Comparison of ENCODE assay signal across 17 cellular contexts in the genomic region with DNA sequence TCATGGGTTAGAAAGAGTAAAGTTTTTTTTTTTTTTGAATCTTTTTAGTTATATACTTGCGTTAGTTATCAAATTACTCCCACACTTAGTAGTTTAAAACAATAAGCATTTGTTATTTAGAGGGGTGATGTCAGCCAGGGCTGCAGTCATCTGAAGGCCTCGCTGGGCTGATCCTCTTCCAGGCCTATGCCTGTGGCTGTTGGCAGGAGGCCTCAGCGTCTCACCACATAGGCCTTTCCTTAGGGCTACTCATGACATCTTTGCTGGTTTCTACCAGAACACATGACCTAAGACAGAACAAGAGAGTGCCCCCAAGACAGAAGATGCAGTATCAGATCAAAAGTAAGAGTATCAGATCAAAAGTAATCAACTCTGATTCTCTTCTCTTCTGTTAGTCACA.
A peak's percentile ranks its signal among the peaks of the same experiment; 100 is the strongest.
DNase-seq lines count a peak whose midpoint lies in the region; ATAC-seq and TF ChIP-seq lines count a peak whose summit lies in the region.
"Had no signal": no experiment of that assay in that cellular context is flagged by ENCODE, and none has a peak within 500 bp of the region (broad histone marks: within the 10 kb centered on the region; RNA-seq: fewer than 3 reads in every experiment).

No MANE protein-coding gene starts in this region.

- in situ Hi-C loops in astrocyte of the cerebellum (cut with HindIII; ENCODE audit: low sequenced_read_pairs), result no loop called here

- peak; percentile 7 for DNase-seq in GM04504 (ENCODE audit: low read depth)
- DNase-seq in astrocyte of the cerebellum (ENCODE audit: low read depth), result peak; percentile 36
- DNase-seq in heart left ventricle, result peak in 4 of 5 donors; percentile 15 to 40 (median 28)
- peak; percentile 83 for DNase-seq in stromal cell of bone marrow (ENCODE audit: low read depth)
- DNase-seq: activated CD4-positive, CD25-positive, alpha-beta regulatory T cell treated with anti-CD3 and anti-CD28 coated beads, Interleukin-2, amount 50 U/mL, for 72 hours; activated naive CD8-positive, alpha-beta T cell treated with anti-CD3 and anti-CD28 coated beads, Interleukin-2, amount 50 U/mL, for 24 hours; activated T-cell treated with anti-CD3 and anti-CD28 coated beads for 4 hours; naive thymus-derived CD4-positive, alpha-beta T cell; NCI-H1105; PC-3; sigmoid colon; stimulated activated naive CD8-positive, alpha-beta T cell treated with anti-CD3 and anti-CD28 coated beads, Interleukin-15, Interleukin-2, amounts not matched to agents 100 U/mL and 50 U/mL, for 24 hours; T-helper 1 cell had no signal

- ATAC-seq in heart left ventricle, result peak in 3 of 4 donors; percentile 56 to 86 (median 63)
- ATAC-seq in HG03460 (IDR thresholded peaks at IDR 0.05; ENCODE audit: unreplicated experiment), result no peak
- no peak for ATAC-seq in GM21423 (IDR thresholded peaks at IDR 0.05; ENCODE audit: unreplicated experiment)
- no peak for ATAC-seq in HG02571 (IDR thresholded peaks at IDR 0.05; ENCODE audit: unreplicated experiment)
- ATAC-seq in GM18502 (IDR thresholded peaks at IDR 0.05; ENCODE audit: poor library complexity, unreplicated experiment), result no peak
- ATAC-seq: activated naive CD8-positive, alpha-beta T cell treated with anti-CD3 and anti-CD28 coated beads, Interleukin-2, amount 50 U/mL, for 24 hours; naive thymus-derived CD4-positive, alpha-beta T cell; PC-3; stimulated activated naive CD8-positive, alpha-beta T cell treated with anti-CD3 and anti-CD28 coated beads, Interleukin-15, Interleukin-2, amounts not matched to agents 100 U/mL and 50 U/mL, for 24 hours had no signal

- TF ChIP-seq POLR2A in heart left ventricle (IDR thresholded peaks at IDR 0.05), result no peak

- no peaks in the 10 kb centered on the region for H3K9me3 ChIP-seq in heart left ventricle
- H3K9me3 ChIP-seq: sigmoid colon had no signal

- TF ChIP-seq CTCF in astrocyte of the cerebellum (IDR thresholded peaks at IDR 0.05; ENCODE audit: low read depth, low read length, missing control alignments), result no peak
- TF ChIP-seq CTCF in heart left ventricle (IDR thresholded peaks at IDR 0.05), result no peak

- no peaks in the 10 kb centered on the region for H3K27me3 ChIP-seq in heart left ventricle
- H3K27me3 ChIP-seq: sigmoid colon had no signal

- whole genome bisulfite sequencing in heart left ventricle, 4 donors, result 59 to 73% (median 68%) methylated on average over 3 of the region's 3 CpGs

- no peaks in the 10 kb centered on the region for H3K36me3 ChIP-seq in heart left ventricle
- H3K36me3 ChIP-seq: sigmoid colon had no signal

- H3K4me1 ChIP-seq in heart left ventricle, result no peaks in the 10 kb centered on the region
- H3K4me1 ChIP-seq: sigmoid colon had no signal

- H3K27ac ChIP-seq in heart left ventricle, result no peak overlapping the region
- H3K27ac ChIP-seq: sigmoid colon had no signal

- intact Hi-C loops in heart left ventricle (cut with DNase I), result no loop called here

- H3K4me3 ChIP-seq in astrocyte of the cerebellum (ENCODE audit: low read depth, low read length) (no peak overlapping the region), heart left ventricle (no peak overlapping the region)
- H3K4me3 ChIP-seq: sigmoid colon had no signal

Comparison
In these comparisons a context has a peak if more than half of its experiments do, and no peak if none do; other contexts are left out.
1. DNase-seq: peak in every context shown above with its lines; median percentile 83 in stromal cell of bone marrow; 36 in astrocyte of the cerebellum; 28 in heart left ventricle; 7 in GM04504.
2. ATAC-seq: peak in heart left ventricle (3 of 4); none in HG03460 (single experiment), GM21423 (single experiment), HG02571 (single experiment) and GM18502 (single experiment).